17 cellular contexts compared by ENCODE assay signal in the genomic region with DNA sequence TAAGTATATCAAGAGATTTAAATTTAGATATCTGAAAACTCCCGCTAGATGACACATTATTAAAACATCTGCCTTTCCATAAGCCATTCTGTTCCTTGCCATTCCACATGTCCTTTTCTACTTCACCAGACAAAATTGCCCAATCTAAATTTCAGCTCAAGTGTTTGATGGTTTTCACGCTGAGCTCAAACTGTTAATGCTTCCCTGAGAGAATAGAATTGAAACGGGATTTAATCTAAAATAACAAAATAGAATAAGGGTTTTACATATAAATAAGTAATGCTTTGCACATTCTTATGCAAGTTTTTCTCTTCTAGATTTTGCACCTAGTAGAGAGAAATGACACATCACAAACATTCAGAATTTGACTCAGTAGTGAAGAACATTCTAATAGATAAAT.
A peak's percentile ranks its signal among the peaks of the same experiment; 100 is the strongest.
DNase-seq lines count a peak whose midpoint lies in the region; ATAC-seq lines count a peak whose summit lies in the region.
"Had no signal": no experiment of that assay in that cellular context is flagged by ENCODE, and none has a peak within 500 bp of the region (broad histone marks: within the 10 kb centered on the region; RNA-seq: fewer than 3 reads in every experiment).

No MANE protein-coding gene starts in this region.

- in situ Hi-C loops in KBM-7 (cut with MboI; ENCODE audit: low pct_unique_long_range_greater_than_20kb, low sequenced_read_pairs): no loop called here

- no peaks in the 10 kb centered on the region for H3K9me3 ChIP-seq in iPS-20b (ENCODE audit: insufficient read depth, low read depth, low read length)
- H3K9me3 ChIP-seq: HAP-1 had no signal

- no peak overlapping the region for H3K27ac ChIP-seq in iPS-20b (ENCODE audit: low read length)
- H3K27ac ChIP-seq: C4-2B, HL-60 had no signal

- H3K27me3 ChIP-seq in iPS-20b (ENCODE audit: insufficient read depth, low read length): no peaks in the 10 kb centered on the region

- no peak for ATAC-seq in GM19452 (IDR thresholded peaks at IDR 0.05; ENCODE audit: unreplicated experiment)
- ATAC-seq: HepG2 had no signal

- H3K9ac ChIP-seq in iPS-20b (ENCODE audit: low read depth, low read length): peak overlapping the region; percentile 10; the same call in 1 of the 2 replicates

- H3K36me3 ChIP-seq in iPS-20b (ENCODE audit: insufficient read depth, low read depth, low read length): no peaks in the 10 kb centered on the region
- H3K36me3 ChIP-seq: HAP-1 had no signal

- H3K4me3 ChIP-seq in iPS-20b (ENCODE audit: low read length): no peak overlapping the region; the same call in 1 of the 2 replicates
- H3K4me3 ChIP-seq: HAP-1 had no signal

- DNase-seq in EH (ENCODE audit: low read depth) (peak; percentile 25), ELR (ENCODE audit: low read depth) (peak; percentile 2), LHCN-M2 (ENCODE audit: low read depth) (peak; percentile 4), KBM-7 (no peak)
- DNase-seq in activated CD4-positive, alpha-beta T cell treated with anti-CD3 and anti-CD28 coated beads for 1 hour: no peak
- DNase-seq: AML-193; CD4-positive, alpha-beta T cell; DMS153; DMS79; Kasumi-1; KG1 had no signal

- peaks cover 36% of the 10 kb centered on the region; the same call in 1 of the 2 replicates for H3K4me1 ChIP-seq in iPS-20b (ENCODE audit: insufficient read depth, low read length)

Comparison
In these comparisons a context has a peak if more than half of its experiments do, and no peak if none do; other contexts are left out.
1. DNase-seq: peak in EH (single experiment), ELR (single experiment) and LHCN-M2 (single experiment); none in KBM-7 (single experiment) and activated CD4-positive, alpha-beta T cell treated with anti-CD3 and anti-CD28 coated beads for 1 hour (single experiment).